8 cellular contexts compared by ENCODE assay signal in genomic region chr1:8663915-8664331, GRCh38.
DNase-seq lines count a peak whose midpoint lies in the region; ATAC-seq and TF ChIP-seq lines count a peak whose summit lies in the region.

No MANE protein-coding gene starts in this region.

- POLR2A ChIA-PET in HEK293T (lab: Yijun Ruan, JAX): no interaction called here

- DNase-seq in adipocyte (ENCODE audit: low read depth) (no peak), mucosa of descending colon (peak in 1 of 3 donors; percentile 32), dedifferentiated amniotic fluid mesenchymal stem cell (ENCODE audit: extremely low spot score) (no peak), foreskin keratinocyte (no peak), HEK293T (ENCODE audit: extremely low spot score) (no peak)

- no peaks in the 10 kb centered on the region for H3K27me3 ChIP-seq in adipocyte (replicated peaks; ENCODE audit: control insufficient read depth, insufficient read depth, low read length)
- no peaks in the 10 kb centered on the region for H3K27me3 ChIP-seq in foreskin keratinocyte

- H3K9me3 ChIP-seq in adipocyte (ENCODE audit: control insufficient read depth, low read length) (no peaks in the 10 kb centered on the region), mucosa of descending colon (no peaks in the 10 kb centered on the region)

- H3K4me1 ChIP-seq in adipocyte (ENCODE audit: control insufficient read depth, insufficient read depth, low read length) (peaks cover 59% of the 10 kb centered on the region), mucosa of descending colon (ENCODE audit: low read depth) (peaks cover 35% of the 10 kb centered on the region), foreskin keratinocyte (peaks cover 36% of the 10 kb centered on the region)

- H3K4me3 ChIP-seq in GM08714 (ENCODE audit: low read length) (peak overlapping the region; percentile 25; the same call in 1 of the 2 replicates), adipocyte (ENCODE audit: low read length) (peak overlapping the region; percentile 25), mucosa of descending colon (no peak overlapping the region)

- intact Hi-C loops in mucosa of descending colon (cut with DNase I, micrococcal nuclease): no loop called here

- no peak overlapping the region for H3K27ac ChIP-seq in foreskin keratinocyte

- TF ChIP-seq CTCF in mucosa of descending colon (IDR thresholded peaks at IDR 0.05) (no peak), foreskin keratinocyte (conservative IDR thresholded peaks at IDR 0.05) (no peak)

- CTCF ChIA-PET in HEK293T (lab: Yijun Ruan, JAX): no interaction called here

- ATAC-seq in HG02798 (IDR thresholded peaks at IDR 0.05; ENCODE audit: poor library complexity, unreplicated experiment): peak; percentile 37
- peak; percentile 89 for ATAC-seq in mucosa of descending colon
- no peak for ATAC-seq in HG03565 (IDR thresholded peaks at IDR 0.05; ENCODE audit: unreplicated experiment)
- no peak for ATAC-seq in foreskin keratinocyte

- H3K36me3 ChIP-seq in adipocyte (ENCODE audit: control insufficient read depth, insufficient read depth, low read length, severe bottlenecking) (no peaks in the 10 kb centered on the region), mucosa of descending colon (ENCODE audit: low read depth) (no peaks in the 10 kb centered on the region)

- no peak overlapping the region for H3K9ac ChIP-seq in adipocyte (ENCODE audit: low read length)

TF ChIP-seq in HEK293T, 16 proteins besides CTCF, POLR2A, EP300 and RAD21:
- TF ChIP-seq ARNT (IDR thresholded peaks at IDR 0.05) (no peak), ZNF384 (IDR thresholded peaks at IDR 0.05) (no peak)

Comparison
In these comparisons a context has a peak if more than half of its experiments do, and no peak if none do; other contexts are left out.
1. ATAC-seq: peak in HG02798 (single experiment) and mucosa of descending colon (single experiment); none in HG03565 (single experiment) and foreskin keratinocyte (single experiment).